ENCODE assay signal across 23 cellular contexts in genomic region chr7:4790078-4790465, GRCh38.
"Had no signal": no experiment of that assay in that cellular context is flagged by ENCODE, and none has a peak within 500 bp of the region (broad histone marks: within the 10 kb centered on the region; RNA-seq: fewer than 3 reads in every experiment).

No MANE protein-coding gene starts in this region.

- H3K27ac ChIP-seq: SJCRH30 had no signal

- H3K27me3 ChIP-seq: MG63, SJCRH30 had no signal

- DNase-seq: IMR-90, Karpas-422, KG1, MG63, NCI-H1092, NCI-H1105 treated with DMSO at 0.1 percent for 48 hours, NCI-H1436, NCI-H187, NCI-H2029, NCI-H2081 treated with DMSO at 0.1 percent for 48 hours, NCI-H2171, NCI-H226, NCI-H446, NCI-H510A, NCI-H524 treated with DMSO at 0.1 percent for 48 hours, NCI-H69, NCI-H774, SHP77 treated with DMSO at 0.1 percent for 48 hours, SJCRH30 had no signal

- H3K4me1 ChIP-seq: SJCRH30 had no signal

- ATAC-seq: HepG2, Panc1, Right ventricle myocardium inferior, SK-N-SH treated with all-trans-retinoic acid at 6 μM for 48 hours had no signal

- H3K4me3 ChIP-seq: MG63, SJCRH30 had no signal

- H3K9me3 ChIP-seq: MG63, SJCRH30 had no signal
